ENCODE assay signal across 9 cellular contexts in the genomic region with DNA sequence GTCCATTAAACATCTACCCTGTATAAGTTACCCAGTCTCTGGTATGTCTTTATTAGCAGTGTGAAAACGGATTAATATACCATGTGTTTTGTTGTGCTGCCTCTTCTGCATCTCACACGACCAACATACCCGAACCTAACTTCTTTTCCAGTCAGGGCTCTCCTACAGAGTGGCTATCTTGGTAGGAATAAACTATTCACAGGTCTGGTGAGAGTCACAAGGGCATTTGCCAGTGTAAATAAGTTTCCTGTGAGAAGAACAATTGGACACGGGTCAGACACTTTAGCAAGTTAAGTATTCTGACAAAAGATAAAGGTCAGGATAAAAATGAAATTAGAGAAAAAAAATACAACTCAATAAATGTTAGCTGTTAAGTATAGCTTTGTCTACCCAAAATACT.
DNase-seq lines count a peak whose midpoint lies in the region; ATAC-seq and TF ChIP-seq lines count a peak whose summit lies in the region.
"Had no signal": no experiment of that assay in that cellular context is flagged by ENCODE, and none has a peak within 500 bp of the region (broad histone marks: within the 10 kb centered on the region; RNA-seq: fewer than 3 reads in every experiment).

No MANE protein-coding gene starts in this region.

- H3K4me1 ChIP-seq in SK-N-SH (ENCODE audit: control insufficient read depth in 1 of 2, insufficient read depth in 2 of 2, low read depth in 1 of 2, low read length in 1 of 2) = peaks cover 0 to 12% of the 10 kb centered on the region in 2 experiments; a peak in 2 of 4 replicates
- H3K4me1 ChIP-seq in right lobe of liver = peaks cover 0 to 17% (median 0%) of the 10 kb centered on the region in 4 donors
- no peaks in the 10 kb centered on the region for H3K4me1 ChIP-seq in urinary bladder (ENCODE audit: insufficient read depth)
- peaks cover 7% of the 10 kb centered on the region for H3K4me1 ChIP-seq in testis

- H3K4me2 ChIP-seq in SK-N-SH = no peak overlapping the region

- CTCF ChIA-PET in SK-N-SH (lab: Yijun Ruan, JAX) = interaction anchor here (1.5 kb wide), 1 partner anchor 22 kb away, joined by 3 read pairs; no protein-coding TSS in a partner anchor
- CTCF ChIA-PET in activated naive CD4-positive, alpha-beta T cell treated with anti-CD3 and anti-CD28 coated beads for 36 hours (lab: Charles Lee) = no interaction called here

- POLR2A ChIA-PET in SK-N-SH (lab: Yijun Ruan, JAX) = no interaction called here

- intact Hi-C loops in right lobe of liver (cut with DNase I) = no loop called here
- intact Hi-C loops in testis (cut with DNase I; ENCODE audit: low total_unique reads) = no loop called here
- intact Hi-C loops in activated naive CD4-positive, alpha-beta T cell treated with anti-CD3 and anti-CD28 coated beads for 36 hours (cut with micrococcal nuclease) = no loop called here

- no peak for TF ChIP-seq RAD21 in SK-N-SH (IDR thresholded peaks at IDR 0.05; ENCODE audit: low read length)

- no peak overlapping the region for H3K4me3 Mint-ChIP-seq in activated naive CD4-positive, alpha-beta T cell treated with anti-CD3 and anti-CD28 coated beads for 36 hours

- H3K79me2 ChIP-seq in SK-N-SH (ENCODE audit: insufficient read depth) = no peaks in the 10 kb centered on the region

- TF ChIP-seq EP300 in SK-N-SH (IDR thresholded peaks at IDR 0.05; ENCODE audit: borderline replicate concordance in 1 of 2, low read depth in 1 of 2, low read length in 1 of 2) = no peak

- H2AFZ ChIP-seq in SK-N-SH (ENCODE audit: low read depth) = peak overlapping the region; percentile 79

- H3K9me3 ChIP-seq in SK-N-SH = no peaks in the 10 kb centered on the region
- H3K9me3 ChIP-seq in right lobe of liver = no peaks in the 10 kb centered on the region
- H3K9me3 ChIP-seq in testis = no peaks in the 10 kb centered on the region

- no peak for TF ChIP-seq CTCF in SK-N-SH (IDR thresholded peaks at IDR 0.05)
- TF ChIP-seq CTCF in brain microvascular endothelial cell (IDR thresholded peaks at IDR 0.05; ENCODE audit: low read depth, low read length, missing control alignments) = no peak
- no peak for TF ChIP-seq CTCF in right lobe of liver (IDR thresholded peaks at IDR 0.05)
- TF ChIP-seq CTCF in testis (IDR thresholded peaks at IDR 0.05) = no peak

- in situ Hi-C loops in brain microvascular endothelial cell (cut with HindIII; ENCODE audit: low pct_ligation_motif_present, low sequenced_read_pairs) = no loop called here

- 48% methylated on average over 4 of the region's 4 CpGs for WGBS in SK-N-SH (ENCODE audit: low lambda C conversion rate)
- WGBS in right lobe of liver (ENCODE audit: insufficient coverage, low coverage, low lambda C conversion rate, missing lambda C conversion rate) = 72% methylated on average over 4 of the region's 4 CpGs
- 83% methylated on average over 4 of the region's 4 CpGs for WGBS in urinary bladder
- 76 to 86% methylated on average over 4 of the region's 4 CpGs for WGBS in testis, 2 donors

- no peaks in the 10 kb centered on the region for H3K36me3 Mint-ChIP-seq in activated naive CD4-positive, alpha-beta T cell treated with anti-CD3 and anti-CD28 coated beads for 36 hours (ENCODE audit: low read depth)

- H3K36me3 ChIP-seq in SK-N-SH (replicated peaks in 1 of 2; ENCODE audit: control insufficient read depth in 1 of 2, insufficient read depth in 2 of 2, low read length in 1 of 2) (no peaks in the 10 kb centered on the region), brain microvascular endothelial cell (replicated peaks) (no peaks in the 10 kb centered on the region), right lobe of liver (no peaks in the 10 kb centered on the region), urinary bladder (ENCODE audit: insufficient read depth) (no peaks in the 10 kb centered on the region), testis (ENCODE audit: low read depth, missing control alignments) (no peaks in the 10 kb centered on the region)

- H3K27me3 ChIP-seq in SK-N-SH (ENCODE audit: insufficient read depth) (no peaks in the 10 kb centered on the region), brain microvascular endothelial cell (replicated peaks) (no peaks in the 10 kb centered on the region), right lobe of liver (no peaks in the 10 kb centered on the region), testis (no peaks in the 10 kb centered on the region)

- H3K27ac Mint-ChIP-seq in activated naive CD4-positive, alpha-beta T cell treated with anti-CD3 and anti-CD28 coated beads for 36 hours = no peak overlapping the region

- ATAC-seq in SK-N-SH treated with all-trans-retinoic acid at 6 μM for 48 hours (no peak), right lobe of liver (peak; percentile 59 to 71 (median 64))

- no peak overlapping the region for H3K9ac ChIP-seq in SK-N-SH

- no peak for DNase-seq in SK-N-SH
- DNase-seq in brain microvascular endothelial cell = no peak
- no peak for DNase-seq in right lobe of liver
- DNase-seq in testis = no peak
- DNase-seq in activated naive CD4-positive, alpha-beta T cell treated with anti-CD3 and anti-CD28 coated beads for 36 hours = no peak
- DNase-seq in SIG-M5 (lab: John Stamatoyannopoulos, UW) = no peak
- DNase-seq: activated CD4-positive, alpha-beta T cell treated with anti-CD3 and anti-CD28 coated beads, Interleukin-2, amount 50 U/mL, for 4 hours had no signal

- no peaks in the 10 kb centered on the region for H3K9me2 ChIP-seq in SK-N-SH

- H3K4me1 Mint-ChIP-seq in activated naive CD4-positive, alpha-beta T cell treated with anti-CD3 and anti-CD28 coated beads for 36 hours (ENCODE audit: low read depth) = peaks cover 3% of the 10 kb centered on the region

- peaks cover 11% of the 10 kb centered on the region for H3K9me3 Mint-ChIP-seq in activated naive CD4-positive, alpha-beta T cell treated with anti-CD3 and anti-CD28 coated beads for 36 hours

- no peaks in the 10 kb centered on the region for H4K20me1 ChIP-seq in SK-N-SH (ENCODE audit: insufficient read depth)

- TF ChIP-seq POLR2A in right lobe of liver (IDR thresholded peaks at IDR 0.05) (no peak), testis (IDR thresholded peaks at IDR 0.05) (no peak)

- no peaks in the 10 kb centered on the region for H3K27me3 Mint-ChIP-seq in activated naive CD4-positive, alpha-beta T cell treated with anti-CD3 and anti-CD28 coated beads for 36 hours (ENCODE audit: low read depth)

- peaks cover 11% of the 10 kb centered on the region for H3F3A ChIP-seq in SK-N-SH (replicated peaks; ENCODE audit: insufficient read depth)

- H3K4me3 ChIP-seq in SK-N-SH (ENCODE audit: low read depth in 2 of 2, low read length in 1 of 2) = no peak overlapping the region
- H3K4me3 ChIP-seq in brain microvascular endothelial cell (ENCODE audit: low read depth, low read length) = no peak overlapping the region
- no peak overlapping the region for H3K4me3 ChIP-seq in right lobe of liver
- H3K4me3 ChIP-seq in urinary bladder (ENCODE audit: low read depth, low read length) = no peak overlapping the region
- H3K4me3 ChIP-seq in testis = no peak overlapping the region

- H3K27ac ChIP-seq in SK-N-SH (ENCODE audit: low read depth in 2 of 2, low read length in 1 of 2) (peak overlapping the region; percentile 85 to 86; a peak in 3 of 4 replicates), brain microvascular endothelial cell (peak overlapping the region; percentile 83), right lobe of liver (peak overlapping the region; percentile 68 to 88 (median 79)), urinary bladder (ENCODE audit: low read depth) (peak overlapping the region; percentile 67), testis (peak overlapping the region in 1 of 2 donors; percentile 25)

TF ChIP-seq in SK-N-SH, 30 proteins besides CTCF, POLR2A, EP300 and RAD21 (continues in another document):
- TF ChIP-seq GATA2 (CRISPR knock-in tag; IDR thresholded peaks at IDR 0.05) = no peak
- no peak for TF ChIP-seq POLR2AphosphoS5 (IDR thresholded peaks at IDR 0.05; ENCODE audit: low read depth, low read length)
- TF ChIP-seq FOXM1 (IDR thresholded peaks at IDR 0.05; ENCODE audit: low read depth) = no peak
- no peak for TF ChIP-seq RCOR1 (IDR thresholded peaks at IDR 0.05; ENCODE audit: low read length)
- no peak for TF ChIP-seq RFX5 (IDR thresholded peaks at IDR 0.05; ENCODE audit: low read length)
- TF ChIP-seq RXRA (IDR thresholded peaks at IDR 0.05; ENCODE audit: borderline replicate concordance, low read depth) = no peak
- TF ChIP-seq PBX3 (IDR thresholded peaks at IDR 0.05) = no peak
- TF ChIP-seq MEF2A (IDR thresholded peaks at IDR 0.05; ENCODE audit: borderline replicate concordance, low read depth) = no peak
- TF ChIP-seq JUND (IDR thresholded peaks at IDR 0.05) = no peak
- no peak for TF ChIP-seq SMC3 (IDR thresholded peaks at IDR 0.05; ENCODE audit: low read depth, low read length)

TF ChIP-seq in SK-N-SH treated with all-trans-retinoic acid at 6 μM for 48 hours, 23 proteins besides CTCF, POLR2A, EP300 and RAD21 (continues in another document):
- no peak for TF ChIP-seq TOX (CRISPR knock-in tag; IDR thresholded peaks at IDR 0.05; ENCODE audit: borderline replicate concordance)
- no peak for TF ChIP-seq SNAI2 (CRISPR knock-in tag; IDR thresholded peaks at IDR 0.05)
- TF ChIP-seq, protein P1, sequence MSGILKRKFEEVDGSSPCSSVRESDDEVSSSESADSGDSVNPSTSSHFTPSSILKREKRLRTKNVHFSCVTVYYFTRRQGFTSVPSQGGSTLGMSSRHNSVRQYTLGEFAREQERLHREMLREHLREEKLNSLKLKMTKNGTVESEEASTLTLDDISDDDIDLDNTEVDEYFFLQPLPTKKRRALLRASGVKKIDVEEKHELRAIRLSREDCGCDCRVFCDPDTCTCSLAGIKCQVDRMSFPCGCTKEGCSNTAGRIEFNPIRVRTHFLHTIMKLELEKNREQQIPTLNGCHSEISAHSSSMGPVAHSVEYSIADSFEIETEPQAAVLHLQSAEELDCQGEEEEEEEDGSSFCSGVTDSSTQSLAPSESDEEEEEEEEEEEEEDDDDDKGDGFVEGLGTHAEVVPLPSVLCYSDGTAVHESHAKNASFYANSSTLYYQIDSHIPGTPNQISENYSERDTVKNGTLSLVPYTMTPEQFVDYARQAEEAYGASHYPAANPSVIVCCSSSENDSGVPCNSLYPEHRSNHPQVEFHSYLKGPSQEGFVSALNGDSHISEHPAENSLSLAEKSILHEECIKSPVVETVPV (CRISPR knock-in tag; IDR thresholded peaks at IDR 0.05) = no peak
- no peak for TF ChIP-seq ZFP3 (CRISPR knock-in tag; IDR thresholded peaks at IDR 0.05)
- TF ChIP-seq ESRRG (CRISPR knock-in tag; IDR thresholded peaks at IDR 0.05) = no peak
- no peak for TF ChIP-seq GLIS3 (CRISPR knock-in tag; IDR thresholded peaks at IDR 0.05)
